1 cellular context compared by ENCODE assay signal in genomic region chr6:13695217-13695616, GRCh38.
TF ChIP-seq lines count a peak whose summit lies in the region.

No MANE protein-coding gene starts in this region.

TF ChIP-seq in GM12878, 131 proteins besides CTCF, POLR2A, EP300 and RAD21:
- TF ChIP-seq NFXL1 (IDR thresholded peaks at IDR 0.05; ENCODE audit: borderline replicate concordance) (no peak), ZNF384 (IDR thresholded peaks at IDR 0.05; ENCODE audit: borderline replicate concordance, low read depth, low read length) (peak; percentile 93), RUNX3 (IDR thresholded peaks at IDR 0.05; ENCODE audit: low read length) (peak; percentile 29; the same call in 1 of the 2 replicates), NFIC (IDR thresholded peaks at IDR 0.05; ENCODE audit: low read depth, low read length) (no peak), CBX3 (IDR thresholded peaks at IDR 0.05; ENCODE audit: borderline replicate concordance, low read depth) (no peak), MAX (IDR thresholded peaks at IDR 0.05; ENCODE audit: low read depth, low read length) (no peak), PML (IDR thresholded peaks at IDR 0.05; ENCODE audit: low read length) (no peak), RCOR1 (conservative IDR thresholded peaks at IDR 0.05; ENCODE audit: low read depth, low read length) (no peak), BMI1 (IDR thresholded peaks at IDR 0.05; ENCODE audit: borderline replicate concordance) (no peak), SKIL (IDR thresholded peaks at IDR 0.05; ENCODE audit: low read depth, poor library complexity, severe bottlenecking) (no peak), IRF5 (IDR thresholded peaks at IDR 0.05; ENCODE audit: borderline replicate concordance) (no peak), ZBTB40 (IDR thresholded peaks at IDR 0.05; ENCODE audit: borderline replicate concordance) (peak; percentile 88)
